1 cellular context compared by ENCODE assay signal in the genomic region with DNA sequence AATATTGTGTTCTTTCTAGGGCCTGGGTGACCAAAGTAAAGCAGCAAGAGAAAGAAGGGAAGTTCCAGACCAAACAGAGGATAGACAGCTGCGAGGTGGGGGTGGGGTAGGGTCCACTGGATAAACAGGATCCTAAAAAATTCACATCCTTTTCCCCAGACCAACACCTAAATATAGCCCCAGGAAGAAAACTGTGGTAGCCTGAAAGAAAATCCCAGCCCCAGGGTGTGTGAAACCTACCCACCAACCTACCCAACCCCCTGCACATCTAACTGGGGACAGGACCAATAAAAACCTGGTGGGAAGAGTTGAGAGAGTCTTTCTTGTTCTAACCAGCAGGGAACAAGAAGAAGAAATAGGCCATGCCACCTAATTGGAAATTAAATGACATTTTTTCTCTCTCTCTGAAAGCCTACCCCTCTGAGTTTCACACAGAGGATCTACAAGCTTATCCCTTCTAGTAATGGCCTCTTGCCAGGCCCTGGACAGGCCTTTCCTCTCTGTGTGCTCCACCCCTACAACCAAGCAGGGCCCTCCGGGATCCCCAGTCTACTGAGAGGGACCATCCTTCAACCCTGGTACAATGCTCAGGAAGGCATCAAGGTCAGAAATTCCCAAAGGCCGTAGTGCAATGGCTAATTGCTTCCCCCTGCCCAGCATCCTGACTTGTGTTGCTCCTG.
TF ChIP-seq lines count a peak whose summit lies in the region.

No MANE protein-coding gene starts in this region.

TF ChIP-seq in A549, 52 proteins besides CTCF, POLR2A, EP300 and RAD21:
- no peak for TF ChIP-seq SMC3 (IDR thresholded peaks at IDR 0.05)
- no peak for TF ChIP-seq HOXB13 (CRISPR knock-in tag; IDR thresholded peaks at IDR 0.05; ENCODE audit: low read depth)
- TF ChIP-seq CHD4 (IDR thresholded peaks at IDR 0.05; ENCODE audit: borderline replicate concordance), result no peak
- TF ChIP-seq JUNB (IDR thresholded peaks at IDR 0.05), result no peak
- no peak for TF ChIP-seq E2F6 (IDR thresholded peaks at IDR 0.05; ENCODE audit: borderline replicate concordance, low read depth)
- no peak for TF ChIP-seq KDM1A (IDR thresholded peaks at IDR 0.05; ENCODE audit: low read depth)
- TF ChIP-seq EHMT2 (IDR thresholded peaks at IDR 0.05; ENCODE audit: low read depth), result no peak
- no peak for TF ChIP-seq HDAC2 (IDR thresholded peaks at IDR 0.05)
- no peak for TF ChIP-seq ESRRA (IDR thresholded peaks at IDR 0.05; ENCODE audit: borderline replicate concordance, low read length)
- no peak for TF ChIP-seq EHF (CRISPR knock-in tag; IDR thresholded peaks at IDR 0.05)
- no peak for TF ChIP-seq CBX8 (IDR thresholded peaks at IDR 0.05)
- TF ChIP-seq, protein P1, sequence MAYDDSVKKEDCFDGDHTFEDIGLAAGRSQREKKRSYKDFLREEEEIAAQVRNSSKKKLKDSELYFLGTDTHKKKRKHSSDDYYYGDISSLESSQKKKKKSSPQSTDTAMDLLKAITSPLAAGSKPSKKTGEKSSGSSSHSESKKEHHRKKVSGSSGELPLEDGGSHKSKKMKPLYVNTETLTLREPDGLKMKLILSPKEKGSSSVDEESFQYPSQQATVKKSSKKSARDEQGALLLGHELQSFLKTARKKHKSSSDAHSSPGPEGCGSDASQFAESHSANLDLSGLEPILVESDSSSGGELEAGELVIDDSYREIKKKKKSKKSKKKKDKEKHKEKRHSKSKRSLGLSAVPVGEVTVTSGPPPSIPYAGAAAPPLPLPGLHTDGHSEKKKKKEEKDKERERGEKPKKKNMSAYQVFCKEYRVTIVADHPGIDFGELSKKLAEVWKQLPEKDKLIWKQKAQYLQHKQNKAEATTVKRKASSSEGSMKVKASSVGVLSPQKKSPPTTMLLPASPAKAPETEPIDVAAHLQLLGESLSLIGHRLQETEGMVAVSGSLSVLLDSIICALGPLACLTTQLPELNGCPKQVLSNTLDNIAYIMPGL (CRISPR knock-in tag; IDR thresholded peaks at IDR 0.05; ENCODE audit: borderline replicate concordance), result no peak
- no peak for TF ChIP-seq RCOR1 (IDR thresholded peaks at IDR 0.05; ENCODE audit: low read depth, low read length)
- TF ChIP-seq ZNF302 (CRISPR knock-in tag; IDR thresholded peaks at IDR 0.05), result no peak
- no peak for TF ChIP-seq MYC (IDR thresholded peaks at IDR 0.05; ENCODE audit: borderline replicate concordance, low read length)
- TF ChIP-seq BCL3 (IDR thresholded peaks at IDR 0.05), result no peak
- no peak for TF ChIP-seq ATOH8 (CRISPR knock-in tag; IDR thresholded peaks at IDR 0.05; ENCODE audit: low read depth)
